ENCODE assay signal across 8 cellular contexts in the genomic region with DNA sequence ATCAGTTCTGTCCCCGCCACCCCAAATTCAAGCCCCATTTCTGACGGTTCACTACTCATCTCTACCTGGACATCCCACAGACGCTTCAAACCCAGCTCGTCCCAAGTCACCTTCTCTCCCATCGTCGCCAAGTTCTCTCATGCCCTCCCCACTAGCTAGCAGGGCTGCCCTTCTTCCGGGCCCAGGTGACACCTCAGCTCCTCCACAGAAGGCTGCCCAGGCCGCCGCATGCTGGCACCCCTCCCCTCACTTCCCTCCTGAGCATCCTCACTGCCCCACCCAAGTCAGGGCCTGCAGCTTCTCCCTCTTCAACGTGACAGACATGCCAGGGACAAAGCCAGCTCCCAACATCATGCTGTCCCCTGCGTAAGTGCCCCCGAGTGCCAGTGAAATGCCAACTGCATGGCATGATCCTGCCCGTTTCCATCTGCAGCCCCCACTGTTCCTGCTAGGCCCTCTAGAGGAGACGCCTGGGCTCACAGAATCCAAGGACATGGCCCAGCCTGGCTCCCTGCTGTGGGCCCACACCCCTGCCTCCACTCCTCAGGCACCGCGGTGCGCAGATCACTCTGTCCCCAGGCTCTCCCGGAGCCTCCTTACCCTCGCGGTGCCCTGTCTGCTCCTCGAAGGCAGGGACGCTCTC. TPM values are rescaled to one million over a fixed set of nuclear protein-coding genes. Genes with fewer than 3 reads are reported as not detected.
DNase-seq lines count a peak whose midpoint lies in the region; ATAC-seq, FAIRE-seq and TF ChIP-seq lines count a peak whose summit lies in the region.
"Had no signal": no experiment of that assay in that cellular context is flagged by ENCODE, and none has a peak within 500 bp of the region (broad histone marks: within the 10 kb centered on the region; RNA-seq: fewer than 3 reads in every experiment).

No MANE protein-coding gene starts in this region.

- H3K36me3 ChIP-seq in IMR-90 (ENCODE audit: control insufficient read depth, insufficient read depth, low read length), result no peaks in the 10 kb centered on the region
- no peaks in the 10 kb centered on the region for H3K36me3 ChIP-seq in heart left ventricle
- H3K36me3 ChIP-seq in small intestine (ENCODE audit: control insufficient read depth in 2 of 2, insufficient read depth in 2 of 2, low read length in 2 of 2), result peaks cover 0 to 3% of the 10 kb centered on the region in 2 donors
- H3K36me3 ChIP-seq in uterus, result no peaks in the 10 kb centered on the region

- no peak overlapping the region for H3K4me2 ChIP-seq in IMR-90 (ENCODE audit: low read depth, low read length)

- 0 out of 2 replicates have a peak overlapping the region, but pooled peaks have one; percentile 12 for H4K5ac ChIP-seq in IMR-90 (ENCODE audit: low read depth, low read length)

- DNase-seq in IMR-90 (no peak), heart left ventricle (peak in 1 of 5 donors; percentile 47), small intestine (no peak), uterus (no peak)
- DNase-seq in activated T-helper 1 cell treated with anti-CD3 and anti-CD28 coated beads, Interleukin-12 subunit alpha, Interleukin-12 subunit beta, Interleukin-2, Interleukin-4 antibody, amounts not matched to agents 30 ng/mL and 10 ng/mL and 1 ng/mL, durations not matched to agents 14 hours and 24 hours and 36 hours (ENCODE audit: low spot score), result no peak
- DNase-seq: NCI-H146 had no signal

- TF ChIP-seq CTCF in IMR-90 (conservative IDR thresholded peaks at IDR 0.05; ENCODE audit: low read depth, low read length) (no peak), heart left ventricle (IDR thresholded peaks at IDR 0.05) (peak in 4 of 12 donors; percentile 6 to 12 (median 9)), uterus (IDR thresholded peaks at IDR 0.05) (no peak)

- no TSS peak for BruUV-seq in IMR-90 (replicated peaks; lab: Mats Ljungman, UMichigan)

- peak overlapping the region; percentile 59 for H2AFZ ChIP-seq in IMR-90 (replicated peaks; ENCODE audit: low read length, poor library complexity)

- H3K27me3 Mint-ChIP-seq in activated T-helper 1 cell treated with anti-CD3 and anti-CD28 coated beads, Interleukin-12 subunit alpha, Interleukin-12 subunit beta, Interleukin-2, Interleukin-4 antibody, amounts not matched to agents 30 ng/mL and 10 ng/mL and 1 ng/mL, durations not matched to agents 14 hours and 24 hours and 36 hours (ENCODE audit: insufficient read depth), result peaks cover 11% of the 10 kb centered on the region

- TF ChIP-seq RAD21 in IMR-90 (IDR thresholded peaks at IDR 0.05; ENCODE audit: low read length), result no peak

- WGBS in IMR-90 (ENCODE audit: extremely low coverage in 2 of 2, insufficient read length in 1 of 2), 2 experiments, result 67% methylated on average over 12 of the region's 22 CpGs; no CpG with 5 or more reads in 1 of the 2 experiments
- 53 to 62% (median 55%) methylated on average over 20 to 22 of the region's 22 CpGs for WGBS in heart left ventricle, 4 donors
- 76 to 86% (median 77%) methylated on average over 22 of the region's 22 CpGs for WGBS in small intestine, 3 donors

- no peak overlapping the region for H2BK15ac ChIP-seq in IMR-90 (ENCODE audit: low read depth, low read length)

- H2BK120ac ChIP-seq in IMR-90 (ENCODE audit: low read depth, low read length), result no peak overlapping the region

- in situ Hi-C loops in IMR-90 (cut with MboI; ENCODE audit: low sequenced_read_pairs), result no loop called here

- 0 out of 2 replicates have a peak overlapping the region, but pooled peaks have one; percentile 17 for H3K14ac ChIP-seq in IMR-90 (replicated peaks; ENCODE audit: low read depth, low read length)

- POLR2A ChIA-PET in IMR-90 (lab: Charles Lee; ENCODE audit: unreplicated experiment), result no interaction called here

- 0 out of 2 replicates have a peak overlapping the region, but pooled peaks have one; percentile 0 for H3K18ac ChIP-seq in IMR-90 (ENCODE audit: low read depth, low read length)

- peak overlapping the region in 1 of 2 experiments; percentile 76; a peak in 1 of 4 replicates for H4K8ac ChIP-seq in IMR-90 (ENCODE audit: low read depth in 2 of 2, low read length in 2 of 2)

- H3K27ac Mint-ChIP-seq in activated T-helper 1 cell treated with anti-CD3 and anti-CD28 coated beads, Interleukin-12 subunit alpha, Interleukin-12 subunit beta, Interleukin-2, Interleukin-4 antibody, amounts not matched to agents 30 ng/mL and 10 ng/mL and 1 ng/mL, durations not matched to agents 14 hours and 24 hours and 36 hours, result peak overlapping the region; percentile 76

- intact Hi-C loops in IMR-90 (cut with micrococcal nuclease) (no loop called here), heart left ventricle (cut with DNase I) (loop anchor here in 6 of 10 donors (5.0 to 10.0 kb wide), 3 partner anchors 37 to 172 kb away; partner anchors contain the start of gene ACE (in 4 of the 6)), uterus (cut with DNase I; ENCODE audit: low total_unique reads) (no loop called here)
- intact Hi-C loops in activated T-helper 1 cell treated with anti-CD3 and anti-CD28 coated beads, Interleukin-12 subunit alpha, Interleukin-12 subunit beta, Interleukin-2, Interleukin-4 antibody, amounts not matched to agents 30 ng/mL and 10 ng/mL and 1 ng/mL, durations not matched to agents 14 hours and 24 hours and 36 hours (cut with micrococcal nuclease), result no loop called here

- no peaks in the 10 kb centered on the region for H3K9me3 Mint-ChIP-seq in activated T-helper 1 cell treated with anti-CD3 and anti-CD28 coated beads, Interleukin-12 subunit alpha, Interleukin-12 subunit beta, Interleukin-2, Interleukin-4 antibody, amounts not matched to agents 30 ng/mL and 10 ng/mL and 1 ng/mL, durations not matched to agents 14 hours and 24 hours and 36 hours

- peak overlapping the region; percentile 8; the same call in 1 of the 2 replicates for H3K4ac ChIP-seq in IMR-90 (ENCODE audit: low read depth, low read length)

- H2AK5ac ChIP-seq in IMR-90 (ENCODE audit: low read depth, low read length), result peak overlapping the region; percentile 53

- no peaks in the 10 kb centered on the region for H4K20me1 ChIP-seq in IMR-90 (ENCODE audit: insufficient read depth, low read length)

- ATAC-seq in IMR-90 (ENCODE audit: low read depth), result no peak
- peak in 2 of 4 donors; percentile 16 to 37 for ATAC-seq in heart left ventricle
- ATAC-seq in HG03095 (IDR thresholded peaks at IDR 0.05; ENCODE audit: unreplicated experiment), result no peak
- no peak for ATAC-seq in HG02623 (IDR thresholded peaks at IDR 0.05; ENCODE audit: unreplicated experiment)

- H3K79me1 ChIP-seq in IMR-90 (ENCODE audit: low read depth in 1 of 2, low read length in 2 of 2), result no peaks in the 10 kb centered on the region

- FAIRE-seq in small intestine (lab: Jason Lieb, UNC), result no peak

- no peak for TF ChIP-seq POLR2A in IMR-90 (IDR thresholded peaks at IDR 0.05; ENCODE audit: low read depth, low read length)
- no peak for TF ChIP-seq POLR2A in heart left ventricle (IDR thresholded peaks at IDR 0.05)
- no peak for TF ChIP-seq POLR2A in uterus (IDR thresholded peaks at IDR 0.05)

- H3K9me3 ChIP-seq in IMR-90 (ENCODE audit: control insufficient read depth, insufficient read depth, low read length), result no peaks in the 10 kb centered on the region
- no peaks in the 10 kb centered on the region for H3K9me3 ChIP-seq in heart left ventricle
- no peaks in the 10 kb centered on the region for H3K9me3 ChIP-seq in small intestine (ENCODE audit: control insufficient read depth, low read depth)
- H3K9me3 ChIP-seq in uterus, result no peaks in the 10 kb centered on the region

- no peak overlapping the region for H3K27ac ChIP-seq in IMR-90 (ENCODE audit: insufficient read depth, low read length)
- peak overlapping the region in 11 of 12 donors; percentile 31 to 88 (median 47) for H3K27ac ChIP-seq in heart left ventricle
- peak overlapping the region; percentile 62 to 87 for H3K27ac ChIP-seq in small intestine (ENCODE audit: low read depth in 1 of 2, low read length in 1 of 2)
- H3K27ac ChIP-seq in uterus, result peak overlapping the region in 1 of 2 donors; percentile 51

- H3K4me3 ChIP-seq in IMR-90 (ENCODE audit: insufficient read depth, low read depth, low read length) (no peak overlapping the region), heart left ventricle (peak overlapping the region in 3 of 12 donors; percentile 14 to 33 (median 16)), small intestine (ENCODE audit: low read depth in 1 of 2, low read length in 2 of 2) (no peak overlapping the region), uterus (no peak overlapping the region)

- no peak overlapping the region; the same call in 1 of the 2 replicates for H2BK20ac ChIP-seq in IMR-90 (ENCODE audit: low read depth, low read length)

- H3K36me3 Mint-ChIP-seq in activated T-helper 1 cell treated with anti-CD3 and anti-CD28 coated beads, Interleukin-12 subunit alpha, Interleukin-12 subunit beta, Interleukin-2, Interleukin-4 antibody, amounts not matched to agents 30 ng/mL and 10 ng/mL and 1 ng/mL, durations not matched to agents 14 hours and 24 hours and 36 hours (ENCODE audit: low read depth), result peaks cover 8% of the 10 kb centered on the region

- H3K4me1 Mint-ChIP-seq in activated T-helper 1 cell treated with anti-CD3 and anti-CD28 coated beads, Interleukin-12 subunit alpha, Interleukin-12 subunit beta, Interleukin-2, Interleukin-4 antibody, amounts not matched to agents 30 ng/mL and 10 ng/mL and 1 ng/mL, durations not matched to agents 14 hours and 24 hours and 36 hours (ENCODE audit: low read depth), result peaks cover 31% of the 10 kb centered on the region

- no peak overlapping the region for H2BK5ac ChIP-seq in IMR-90 (ENCODE audit: low read depth, low read length, poor library complexity, severe bottlenecking)

- dilution Hi-C loops in IMR-90 (cut with HindIII; ENCODE audit: low sequenced_read_pairs, unreplicated experiment), result no loop called here

- H3K56ac ChIP-seq in IMR-90 (ENCODE audit: extremely low read depth, insufficient read depth, low read length), result no peak overlapping the region

- H3K9me1 ChIP-seq in IMR-90 (ENCODE audit: insufficient read depth, low read length), result peaks cover 4% of the 10 kb centered on the region; the same call in 1 of the 2 replicates

- H3K27me3 ChIP-seq in IMR-90 (ENCODE audit: control insufficient read depth, insufficient read depth, low read length) (no peaks in the 10 kb centered on the region), heart left ventricle (no peaks in the 10 kb centered on the region), small intestine (ENCODE audit: control insufficient read depth in 2 of 2, insufficient read depth in 2 of 2, low read length in 2 of 2) (no peaks in the 10 kb centered on the region), uterus (no peaks in the 10 kb centered on the region)

- H3K23ac ChIP-seq in IMR-90 (ENCODE audit: low read depth, low read length), result no peak overlapping the region

- no peak overlapping the region for H2AK9ac ChIP-seq in IMR-90 (replicated peaks; ENCODE audit: low read depth, low read length, poor library complexity)

- H3K4me1 ChIP-seq in IMR-90 (ENCODE audit: control insufficient read depth, insufficient read depth, low read length) (0 out of 2 replicates have a peak, but pooled peaks cover 3% of the 10 kb centered on the region), heart left ventricle (peaks cover 0 to 62% (median 36%) of the 10 kb centered on the region in 12 donors), small intestine (ENCODE audit: control insufficient read depth in 2 of 2, insufficient read depth in 1 of 2, low read depth in 1 of 2, low read length in 1 of 2) (no peaks in the 10 kb centered on the region), uterus (no peaks in the 10 kb centered on the region)

- H4K91ac ChIP-seq in IMR-90 (ENCODE audit: insufficient read depth, low read depth, low read length), result no peak overlapping the region; the same call in 1 of the 2 replicates

- CTCF ChIA-PET in IMR-90 (lab: Yijun Ruan, JAX), result interaction anchor here (0.9 to 1.4 kb wide), 3 partner anchors 21 to 172 kb away, joined by 3 to 6 read pairs (median 3); no protein-coding TSS in a partner anchor

- H3K9ac ChIP-seq in IMR-90 (ENCODE audit: low read depth, low read length), result no peak overlapping the region

- peak overlapping the region; percentile 32 for H3K4me3 Mint-ChIP-seq in activated T-helper 1 cell treated with anti-CD3 and anti-CD28 coated beads, Interleukin-12 subunit alpha, Interleukin-12 subunit beta, Interleukin-2, Interleukin-4 antibody, amounts not matched to agents 30 ng/mL and 10 ng/mL and 1 ng/mL, durations not matched to agents 14 hours and 24 hours and 36 hours

RNA-seq across cellular contexts. Expression of gene CYB561, which starts 5.9 kb away (rescaled TPM):
- total RNA-seq in IMR-90 (2012; rRNA removed) (1.1 and 2.5 TPM in 2 replicates), heart left ventricle (10 to 100 TPM in 2 of 9 donors, 1 to 10 TPM in 7; 4.8 to 19.2 (median 8.6) TPM), uterus (10 to 100 TPM; 15.0 to 19.5 (median 16.5) TPM)
- polyA plus RNA-seq in IMR-90 (2012; rRNA removed) (3.0 and 3.8 TPM in 2 replicates), heart left ventricle (10 to 100 TPM in 1 of 2 donors, 1 to 10 TPM in 1; 5.0 to 18.1 TPM), small intestine (10 to 100 TPM; 18.4 to 60.2 (median 31.8) TPM)
- 1.8 and 5.0 TPM in 2 replicates for polyA plus RNA-seq in IMR-90 (2012; cell fraction: cytosol; rRNA removed)
- 2.9 and 8.1 TPM in 2 replicates for polyA plus RNA-seq in IMR-90 (2012; cell fraction: nucleus; rRNA removed; ENCODE audit: low replicate concordance)
- 1.9 and 2.9 TPM in 2 replicates for total RNA-seq in activated T-helper 1 cell treated with anti-CD3 and anti-CD28 coated beads, Interleukin-12 subunit alpha, Interleukin-12 subunit beta, Interleukin-2, Interleukin-4 antibody, amounts not matched to agents 30 ng/mL and 10 ng/mL and 1 ng/mL, durations not matched to agents 14 hours and 24 hours and 36 hours

RNA-seq across cellular contexts. Expression of gene ACE, which starts 36.6 kb away (rescaled TPM):
- total RNA-seq in IMR-90 (2012; rRNA removed) (1.4 TPM in 2 replicates), heart left ventricle (10 to 100 TPM in 5 of 9 donors, 1 to 10 TPM in 4; 1.6 to 42.3 (median 10.7) TPM), uterus (10 to 100 TPM in 1 of 4 donors, 1 to 10 TPM in 1, under 1 TPM in 1, not detected in 1; 0.77 to 27.4 (median 7.9) TPM)
- polyA plus RNA-seq in IMR-90 (2012; rRNA removed) (3.5 and 5.8 TPM in 2 replicates), heart left ventricle (1 to 10 TPM; 4.0 to 5.6 TPM), small intestine (100 to 1,000 TPM in 2 of 3 donors, 10 to 100 TPM in 1; 49.6 to 216 (median 128) TPM)
- polyA plus RNA-seq in IMR-90 (2012; cell fraction: cytosol; rRNA removed), result 4.0 and 5.5 TPM in 2 replicates
- polyA plus RNA-seq in IMR-90 (2012; cell fraction: nucleus; rRNA removed; ENCODE audit: low replicate concordance), result 10.1 and 21.1 TPM in 2 replicates
- 0.36 and 0.59 TPM in 2 replicates for total RNA-seq in activated T-helper 1 cell treated with anti-CD3 and anti-CD28 coated beads, Interleukin-12 subunit alpha, Interleukin-12 subunit beta, Interleukin-2, Interleukin-4 antibody, amounts not matched to agents 30 ng/mL and 10 ng/mL and 1 ng/mL, durations not matched to agents 14 hours and 24 hours and 36 hours

Comparison
In these comparisons a context has a peak if more than half of its experiments do, and no peak if none do; other contexts are left out.
1. intact Hi-C loops: an anchor here in heart left ventricle (5.0 to 10.0 kb wide); none called in IMR-90, activated T-helper 1 cell treated with anti-CD3 and anti-CD28 coated beads, Interleukin-12 subunit alpha, Interleukin-12 subunit beta, Interleukin-2, Interleukin-4 antibody, amounts not matched to agents 30 ng/mL and 10 ng/mL and 1 ng/mL, durations not matched to agents 14 hours and 24 hours and 36 hours and uterus.